29 cellular contexts compared by ENCODE assay signal in genomic region chr11:24890426-24890825, GRCh38.
A peak's percentile ranks its signal among the peaks of the same experiment; 100 is the strongest.
DNase-seq lines count a peak whose midpoint lies in the region; ATAC-seq and TF ChIP-seq lines count a peak whose summit lies in the region.
"Had no signal": no experiment of that assay in that cellular context is flagged by ENCODE, and none has a peak within 500 bp of the region (broad histone marks: within the 10 kb centered on the region; RNA-seq: fewer than 3 reads in every experiment).

No MANE protein-coding gene starts in this region.

- H3K9me3 ChIP-seq in PC-3 (ENCODE audit: low read length), result no peaks in the 10 kb centered on the region
- H3K9me3 ChIP-seq: A549, BE2C, BLaER1, Caco-2 had no signal

- CTCF ChIA-PET in PC-3 (lab: Charles Lee), result no interaction called here

- H3K27ac ChIP-seq in PC-3 (ENCODE audit: low read length), result no peak overlapping the region
- H3K27ac ChIP-seq: 22Rv1; A549; BLaER1; BLaER1 treated with 17β-estradiol and CSF1 and Interleukin-3, amounts not matched to agents 10 nM and 100 nM; C4-2B had no signal

- no peak overlapping the region for H3K4me3 ChIP-seq in PC-3 (ENCODE audit: low read length)
- H3K4me3 ChIP-seq: A549; BLaER1; BLaER1 treated with 17β-estradiol and CSF1 and Interleukin-3, amounts not matched to agents 10 nM and 100 nM had no signal

- peak; percentile 28 for DNase-seq in NCI-H226
- peak; percentile 60 for DNase-seq in PC-3
- no peak for DNase-seq in GM19238 (ENCODE audit: insufficient read length, low spot score)
- DNase-seq in CD1c-positive myeloid dendritic cell (ENCODE audit: extremely low spot score), result no peak
- DNase-seq: 8988T; ACHN; AML-193; BE2C; C1 segment of cervical spinal cord; Caco-2; Calu3; CD4-positive, alpha-beta memory T cell; CD4-positive, alpha-beta T cell; CD4-positive, CD25-positive, alpha-beta regulatory T cell; CD8-positive, alpha-beta memory T cell; CD8-positive, alpha-beta T cell; COR-L47; DMS 273 treated with DMSO at 0.1 percent for 48 hours; DMS153; DMS53; DMS79; DMS79 treated with DMSO at 0.1 percent for 48 hours; DND-41; EL had no signal

- no TSS peak for BruUV-seq in PC-3 (replicated peaks; lab: Mats Ljungman, UMichigan)

- intact Hi-C loops in PC-3 (cut with micrococcal nuclease), result no loop called here

- H3F3A ChIP-seq in PC-3 (ENCODE audit: low read length, unreplicated experiment), result peaks cover 3% of the 10 kb centered on the region

- H3K79me2 ChIP-seq in PC-3 (ENCODE audit: low read length), result no peaks in the 10 kb centered on the region

- no peaks in the 10 kb centered on the region for H4K20me1 ChIP-seq in PC-3 (ENCODE audit: low read length)
- H4K20me1 ChIP-seq: BLaER1; BLaER1 treated with 17β-estradiol and CSF1 and Interleukin-3, amounts not matched to agents 10 nM and 100 nM had no signal

- H3K27me3 ChIP-seq in PC-3 (ENCODE audit: low read length), result no peaks in the 10 kb centered on the region
- H3K27me3 ChIP-seq: BE2C; BLaER1; BLaER1 treated with 17β-estradiol and CSF1 and Interleukin-3, amounts not matched to agents 10 nM and 100 nM had no signal

- H3K4me2 ChIP-seq in PC-3 (ENCODE audit: low read length), result 0 out of 2 replicates have a peak overlapping the region, but pooled peaks have one; percentile 6
- H3K4me2 ChIP-seq: A549; BLaER1; BLaER1 treated with 17β-estradiol and CSF1 and Interleukin-3, amounts not matched to agents 10 nM and 100 nM had no signal

- no peaks in the 10 kb centered on the region for H3K9me2 ChIP-seq in PC-3 (replicated peaks; ENCODE audit: low read length)

- peak; percentile 52 for ATAC-seq in PC-3
- ATAC-seq: A549; CD8-positive, alpha-beta T cell had no signal

- POLR2A ChIA-PET in PC-3 (lab: Charles Lee; ENCODE audit: unreplicated experiment), result no interaction called here

- TF ChIP-seq CTCF in PC-3 (conservative IDR thresholded peaks at IDR 0.05; ENCODE audit: low read depth, low read length), result no peak

- no peaks in the 10 kb centered on the region for H3K36me3 ChIP-seq in PC-3 (ENCODE audit: low read depth, low read length)
- H3K36me3 ChIP-seq: BE2C; BLaER1; BLaER1 treated with 17β-estradiol and CSF1 and Interleukin-3, amounts not matched to agents 10 nM and 100 nM had no signal

- no peak overlapping the region for H3K9ac ChIP-seq in PC-3 (ENCODE audit: low read length)
- H3K9ac ChIP-seq: BLaER1; BLaER1 treated with 17β-estradiol and CSF1 and Interleukin-3, amounts not matched to agents 10 nM and 100 nM had no signal

- peaks cover 21% of the 10 kb centered on the region for H3K4me1 ChIP-seq in PC-3 (ENCODE audit: insufficient read depth, low read length)
- H3K4me1 ChIP-seq: A549; BE2C; BLaER1; BLaER1 treated with 17β-estradiol and CSF1 and Interleukin-3, amounts not matched to agents 10 nM and 100 nM; Caco-2 had no signal

- no peak overlapping the region for H2AFZ ChIP-seq in PC-3 (ENCODE audit: low read length)

Comparison
In these comparisons a context has a peak if more than half of its experiments do, and no peak if none do; other contexts are left out.
1. DNase-seq: peak in NCI-H226 (single experiment) and PC-3 (single experiment); none in GM19238 (single experiment) and CD1c-positive myeloid dendritic cell (single experiment).